In genomic region chr4:98283219-98284199, GRCh38 we compare ENCODE assay signal across 17 cellular contexts. TPM values are rescaled to one million over a fixed set of nuclear protein-coding genes. Genes with fewer than 3 reads are reported as not detected.
DNase-seq lines count a peak whose midpoint lies in the region; ATAC-seq and TF ChIP-seq lines count a peak whose summit lies in the region.
"Had no signal": no experiment of that assay in that cellular context is flagged by ENCODE, and none has a peak within 500 bp of the region (broad histone marks: within the 10 kb centered on the region; RNA-seq: fewer than 3 reads in every experiment).

No MANE protein-coding gene starts in this region.

- peaks cover 56% of the 10 kb centered on the region for H3K4me1 Mint-ChIP-seq in CD4-positive, alpha-beta T cell (ENCODE audit: low read depth)
- peaks cover 25% of the 10 kb centered on the region for H3K4me1 Mint-ChIP-seq in T-helper 17 cell

- H3K9me3 ChIP-seq in CD4-positive, alpha-beta T cell (ENCODE audit: control insufficient read depth, low read length), result no peaks in the 10 kb centered on the region
- no peaks in the 10 kb centered on the region for H3K9me3 ChIP-seq in T-helper 17 cell (ENCODE audit: control insufficient read depth, low read length, poor library complexity, severe bottlenecking)
- H3K9me3 ChIP-seq: esophagus squamous epithelium, right atrium auricular region had no signal

- no peak for ATAC-seq in CD4-positive, alpha-beta T cell (ENCODE audit: poor library complexity)
- ATAC-seq in T-helper 17 cell, result no peak
- peak; percentile 43 for ATAC-seq in foreskin keratinocyte
- no peak for ATAC-seq in GM19395 (IDR thresholded peaks at IDR 0.05; ENCODE audit: unreplicated experiment)

- no peaks in the 10 kb centered on the region for H3K27me3 Mint-ChIP-seq in CD4-positive, alpha-beta T cell
- H3K27me3 Mint-ChIP-seq in T-helper 17 cell, result no peaks in the 10 kb centered on the region
- H3K27me3 Mint-ChIP-seq: type B pancreatic cell had no signal

- no peak for TF ChIP-seq CTCF in CD4-positive, alpha-beta T cell (IDR thresholded peaks at IDR 0.05)
- no peak for TF ChIP-seq CTCF in foreskin keratinocyte (conservative IDR thresholded peaks at IDR 0.05)

- peaks cover 7% of the 10 kb centered on the region for H3K9me3 Mint-ChIP-seq in CD4-positive, alpha-beta T cell
- H3K9me3 Mint-ChIP-seq: type B pancreatic cell had no signal

- POLR2A ChIA-PET in CD4-positive, alpha-beta T cell (lab: Charles Lee), result interaction anchor here (0.6 to 1.4 kb wide), 7 partner anchors 12 to 1669 kb away, joined by 3 to 4 read pairs (median 3); partner anchors contain the start of genes METAP1 and RAP1GDS1

- peaks cover 17% of the 10 kb centered on the region for H3K36me3 Mint-ChIP-seq in CD4-positive, alpha-beta T cell (ENCODE audit: low read depth)
- no peaks in the 10 kb centered on the region for H3K36me3 Mint-ChIP-seq in T-helper 17 cell (ENCODE audit: low read depth)
- H3K36me3 Mint-ChIP-seq: type B pancreatic cell had no signal

- no peak overlapping the region for H3K4me3 Mint-ChIP-seq in CD4-positive, alpha-beta T cell
- peak overlapping the region; percentile 5 for H3K4me3 Mint-ChIP-seq in T-helper 17 cell
- H3K4me3 Mint-ChIP-seq: type B pancreatic cell had no signal

- CTCF ChIA-PET in CD4-positive, alpha-beta T cell (lab: Charles Lee), result interaction anchor here (0.6 to 1.8 kb wide), 5 partner anchors 10 to 712 kb away, joined by 3 to 5 read pairs (median 4); partner anchors contain the start of gene METAP1

- H3K27ac Mint-ChIP-seq in CD4-positive, alpha-beta T cell, result peak overlapping the region; percentile 28
- H3K27ac Mint-ChIP-seq in T-helper 17 cell, result peak overlapping the region; percentile 60
- H3K27ac Mint-ChIP-seq: type B pancreatic cell had no signal

- no peak for DNase-seq in CD4-positive, alpha-beta T cell
- DNase-seq in GM04504 (ENCODE audit: low read depth) (peak; percentile 29), T-helper 17 cell (no peak), foreskin keratinocyte (peak in 1 of 2 donors; percentile 17), C1 segment of cervical spinal cord (lab: John Stamatoyannopoulos, UW) (no peak), T-helper 1 cell (no peak), middle frontal gyrus (ENCODE audit: extremely low spot score, low spot score) (no peak)
- DNase-seq: esophagus squamous epithelium; GF-D8; NCI-H1417; NCI-H510A treated with DMSO at 0.1 percent for 48 hours; stimulated activated CD4-positive, alpha-beta T cell treated with anti-CD3 and anti-CD28 coated beads, Interleukin-2, amount 100 ng/mL, for 48 hours had no signal

- H3K4me1 ChIP-seq in foreskin keratinocyte, result peaks cover 9% of the 10 kb centered on the region
- H3K4me1 ChIP-seq: right atrium auricular region had no signal

- H3K27me3 ChIP-seq in CD4-positive, alpha-beta T cell (ENCODE audit: control insufficient read depth, insufficient read depth, low read length), result no peaks in the 10 kb centered on the region
- H3K27me3 ChIP-seq in foreskin keratinocyte, result no peaks in the 10 kb centered on the region
- H3K27me3 ChIP-seq: esophagus squamous epithelium, right atrium auricular region had no signal

- intact Hi-C loops in CD4-positive, alpha-beta T cell (cut with DNase I, micrococcal nuclease), result no loop called here

- no peak overlapping the region for H3K27ac ChIP-seq in CD4-positive, alpha-beta T cell (ENCODE audit: low read depth, low read length)
- H3K27ac ChIP-seq in foreskin keratinocyte, result no peak overlapping the region
- H3K27ac ChIP-seq: C4-2B, coronary artery, esophagus squamous epithelium, right atrium auricular region had no signal

RNA-seq across cellular contexts. Expression of gene RAP1GDS1, which starts 22.3 kb away (rescaled TPM):
- total RNA-seq in CD4-positive, alpha-beta T cell, result 10 to 100 TPM; 22.3 to 25.2 TPM
- total RNA-seq in T-helper 17 cell, result 10 to 100 TPM; 41.0 to 47.0 TPM
- 79.5 and 81.6 TPM in 2 replicates for total RNA-seq in foreskin keratinocyte
- polyA plus RNA-seq in foreskin keratinocyte, result 29.5 and 35.4 TPM in 2 replicates
